Comparison of ENCODE assay signal across 6 cellular contexts in genomic region chr5:175388531-175388930, GRCh38. TPM values are rescaled to one million over a fixed set of nuclear protein-coding genes. Genes with fewer than 3 reads are reported as not detected.
"Had no signal": no experiment of that assay in that cellular context is flagged by ENCODE, and none has a peak within 500 bp of the region (broad histone marks: within the 10 kb centered on the region; RNA-seq: fewer than 3 reads in every experiment).

No MANE protein-coding gene starts in this region.

- H3K27ac Mint-ChIP-seq: GM23338, H9, IgD-negative memory B cell had no signal

- DNase-seq: H9, HCEC 1CT, KBM-7 had no signal

- H3K4me3 Mint-ChIP-seq: GM23338, H9, IgD-negative memory B cell had no signal

- H3K36me3 Mint-ChIP-seq: IgD-negative memory B cell had no signal

- ATAC-seq: GM23338 had no signal

- H3K9me3 Mint-ChIP-seq: GM23338 had no signal

RNA-seq across cellular contexts. Expression of gene DRD1, which starts 55.5 kb away (rescaled TPM):
- total RNA-seq: H9, HT-29 had no signal
